In genomic region chr19:54470276-54470887, GRCh38 we compare ENCODE assay signal across 1 cellular context.
TF ChIP-seq lines count a peak whose summit lies in the region.

No MANE protein-coding gene starts in this region.

TF ChIP-seq in A549, 52 proteins besides CTCF, POLR2A, EP300 and RAD21:
- TF ChIP-seq ZFP36 (IDR thresholded peaks at IDR 0.05; ENCODE audit: borderline replicate concordance, partially characterized antibody) (peak; percentile 45), CEBPB (IDR thresholded peaks at IDR 0.05) (no peak)
